ENCODE assay signal across 18 cellular contexts in the genomic region with DNA sequence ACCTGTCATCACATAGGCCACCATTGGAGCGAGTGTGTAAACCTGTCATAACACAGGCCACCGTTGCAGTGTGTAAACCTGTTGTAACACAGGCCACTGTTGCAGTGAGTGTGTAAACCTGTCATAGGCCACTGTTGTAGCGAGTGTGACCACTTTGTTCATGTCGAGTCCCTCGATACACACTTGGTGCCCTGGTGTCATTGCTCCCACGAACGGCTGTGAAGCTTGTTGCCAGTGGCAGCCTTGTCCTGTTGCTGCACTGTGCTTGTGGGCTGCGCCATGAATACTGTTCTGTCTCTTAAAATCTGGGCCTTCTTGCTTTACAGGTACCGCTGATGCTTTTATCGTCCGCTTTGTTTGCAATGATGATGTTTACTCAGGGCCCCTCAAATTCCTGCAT.
DNase-seq lines count a peak whose midpoint lies in the region; ATAC-seq, FAIRE-seq and TF ChIP-seq lines count a peak whose summit lies in the region.
"Had no signal": no experiment of that assay in that cellular context is flagged by ENCODE, and none has a peak within 500 bp of the region (broad histone marks: within the 10 kb centered on the region; RNA-seq: fewer than 3 reads in every experiment).

No MANE protein-coding gene starts in this region.

- ATAC-seq in HG03571 (IDR thresholded peaks at IDR 0.05; ENCODE audit: unreplicated experiment) = no peak
- no peak for ATAC-seq in HG02588 (IDR thresholded peaks at IDR 0.05; ENCODE audit: unreplicated experiment)
- ATAC-seq: A549 had no signal

- TF ChIP-seq POLR2A in GM12891 (IDR thresholded peaks at IDR 0.05; ENCODE audit: low read depth, low read length) = no peak

- FAIRE-seq in GM12891 (lab: Jason Lieb, UNC) (peak; percentile 23), urothelium cell line (lab: Jason Lieb, UNC) (peak; percentile 42)
- FAIRE-seq: A549, D721Med, G401.6, GM12892, GM18507, H54 had no signal

- peak; percentile 36 for DNase-seq in activated effector memory CD4-positive, alpha-beta T cell treated with anti-CD3 and anti-CD28 coated beads, Interleukin-2, amount 50 U/mL, for 16 hours
- no peak for DNase-seq in activated effector memory CD4-positive, alpha-beta T cell treated with Interleukin-2 at 50 U/mL for 16 hours
- DNase-seq in GM12891 (ENCODE audit: insufficient read length, low spot score) = no peak
- no peak for DNase-seq in nephron progenitor cell
- no peak for DNase-seq in urothelium cell line (ENCODE audit: low spot score)
- DNase-seq: AML-193; Caco-2; CD4-positive, alpha-beta T cell; GM23248; HCEC 1CT had no signal

- H3K4me3 Mint-ChIP-seq in nephron progenitor cell = no peak overlapping the region
- H3K4me3 Mint-ChIP-seq: CD4-positive, alpha-beta T cell had no signal

- peak overlapping the region; percentile 49 for H3K27ac Mint-ChIP-seq in nephron progenitor cell
- H3K27ac Mint-ChIP-seq: CD4-positive, alpha-beta T cell had no signal

- peaks cover 65% of the 10 kb centered on the region for H3K36me3 Mint-ChIP-seq in nephron progenitor cell (ENCODE audit: low read depth)

- H3K4me1 Mint-ChIP-seq in nephron progenitor cell = no peaks in the 10 kb centered on the region

- no peaks in the 10 kb centered on the region for H3K27me3 Mint-ChIP-seq in nephron progenitor cell (ENCODE audit: low read depth, poor library complexity)
- H3K27me3 Mint-ChIP-seq: CD4-positive, alpha-beta T cell had no signal

- TF ChIP-seq CTCF in nephron progenitor cell (IDR thresholded peaks at IDR 0.05) = no peak

- H3K9me3 Mint-ChIP-seq in nephron progenitor cell = no peaks in the 10 kb centered on the region
- H3K9me3 Mint-ChIP-seq: CD4-positive, alpha-beta T cell had no signal

TF ChIP-seq in GM12891, 5 proteins besides CTCF, POLR2A, EP300 and RAD21:
- no peak for TF ChIP-seq PAX5 (IDR thresholded peaks at IDR 0.05; ENCODE audit: insufficient read depth, low read length, severe bottlenecking)
- TF ChIP-seq POU2F2 (IDR thresholded peaks at IDR 0.05; ENCODE audit: low read depth, low read length) = no peak
- TF ChIP-seq TAF1 (IDR thresholded peaks at IDR 0.05; ENCODE audit: low read depth, low read length) = no peak
- no peak for TF ChIP-seq SPI1 (IDR thresholded peaks at IDR 0.05; ENCODE audit: low read depth, low read length)
- TF ChIP-seq POLR2AphosphoS5 (IDR thresholded peaks at IDR 0.05; ENCODE audit: low read depth, low read length) = no peak
